23 cellular contexts compared by ENCODE assay signal in the genomic region with DNA sequence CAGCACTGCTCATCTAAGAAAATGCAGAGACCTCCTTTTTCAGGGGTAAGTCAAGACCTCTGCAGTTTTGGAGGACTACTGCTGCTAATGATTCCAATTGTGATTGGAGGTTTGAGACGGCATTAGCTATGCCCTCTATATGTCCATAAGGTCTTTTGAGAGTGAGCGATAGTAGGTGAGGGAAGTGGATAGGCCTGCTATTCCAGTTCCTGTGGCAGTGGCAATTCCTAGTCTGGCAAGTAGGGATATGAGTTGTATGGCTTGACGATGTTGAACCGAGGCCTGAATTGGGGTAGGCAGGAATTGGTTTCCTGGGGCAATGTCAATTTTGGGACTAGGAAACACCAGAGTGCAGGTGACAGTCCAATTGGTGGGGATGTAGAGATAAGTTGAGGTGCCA.
DNase-seq lines count a peak whose midpoint lies in the region; ATAC-seq and TF ChIP-seq lines count a peak whose summit lies in the region.
"Had no signal": no experiment of that assay in that cellular context is flagged by ENCODE, and none has a peak within 500 bp of the region (broad histone marks: within the 10 kb centered on the region; RNA-seq: fewer than 3 reads in every experiment).

No MANE protein-coding gene starts in this region.

- no peak overlapping the region for H4K8ac ChIP-seq in mesendoderm (ENCODE audit: low read depth, low read length)

- H3K9me3 ChIP-seq in CD4-positive, alpha-beta T cell (ENCODE audit: control insufficient read depth, low read length) = no peaks in the 10 kb centered on the region
- H3K9me3 ChIP-seq in effector memory CD4-positive, alpha-beta T cell (ENCODE audit: control insufficient read depth, low read length) = no peaks in the 10 kb centered on the region
- H3K9me3 ChIP-seq: A549 had no signal

- no peak overlapping the region for H3K4ac ChIP-seq in mesendoderm (ENCODE audit: low read depth, low read length)

- H3K4me3 Mint-ChIP-seq in CD4-positive, alpha-beta T cell = no peak overlapping the region
- peak overlapping the region; percentile 68 for H3K4me3 Mint-ChIP-seq in activated CD4-positive, alpha-beta memory T cell treated with anti-CD3 and anti-CD28 coated beads, Interleukin-2, amount 10 ng/mL, durations not matched to agents 7 days and 5 days
- H3K4me3 Mint-ChIP-seq: B cell, CD14-positive monocyte had no signal

- H2BK15ac ChIP-seq in mesendoderm (replicated peaks; ENCODE audit: low read depth) = no peak overlapping the region

- H3K27ac Mint-ChIP-seq in CD4-positive, alpha-beta T cell = peak overlapping the region; percentile 48
- H3K27ac Mint-ChIP-seq in activated CD4-positive, alpha-beta memory T cell treated with anti-CD3 and anti-CD28 coated beads, Interleukin-2, amount 10 ng/mL, durations not matched to agents 7 days and 5 days = peak overlapping the region; percentile 92
- H3K27ac Mint-ChIP-seq: B cell, CD14-positive monocyte had no signal

- CTCF ChIA-PET in CD4-positive, alpha-beta T cell (lab: Charles Lee) = no interaction called here
- CTCF ChIA-PET in activated CD4-positive, alpha-beta memory T cell treated with anti-CD3 and anti-CD28 coated beads, Interleukin-2, amount 10 ng/mL, durations not matched to agents 7 days and 5 days (lab: Charles Lee) = no interaction called here

- TF ChIP-seq CTCF in CD4-positive, alpha-beta T cell (IDR thresholded peaks at IDR 0.05) = no peak

- H3K9ac ChIP-seq in mesendoderm (ENCODE audit: low read length) = no peak overlapping the region

- no CpG with 5 or more reads among the region's 4 CpGs for WGBS in mesendoderm (ENCODE audit: extremely low coverage, insufficient coverage, low lambda C conversion rate)

- no peak for TF ChIP-seq POLR2A in erythroblast (IDR thresholded peaks at IDR 0.05; ENCODE audit: low read length)

- no peak for ATAC-seq in CD4-positive, alpha-beta T cell (ENCODE audit: poor library complexity)
- no peak for ATAC-seq in HG03354 (IDR thresholded peaks at IDR 0.05; ENCODE audit: poor library complexity, severe bottlenecking, unreplicated experiment)
- ATAC-seq: A549 had no signal

- no peak overlapping the region for H3K27ac ChIP-seq in CD4-positive, alpha-beta T cell (ENCODE audit: low read depth, low read length)
- peak overlapping the region; percentile 29 for H3K27ac ChIP-seq in effector memory CD4-positive, alpha-beta T cell (ENCODE audit: insufficient read depth, low read length, poor library complexity, severe bottlenecking)
- no peak overlapping the region for H3K27ac ChIP-seq in mesendoderm (ENCODE audit: low read depth, low read length)
- H3K27ac ChIP-seq: A549 had no signal

- H2AK5ac ChIP-seq in mesendoderm (ENCODE audit: low read length) = no peak overlapping the region

- no peak overlapping the region for H2BK120ac ChIP-seq in mesendoderm (ENCODE audit: low read depth, low read length)

- H3K23ac ChIP-seq in mesendoderm (ENCODE audit: low read length) = no peak overlapping the region

- H3K4me1 ChIP-seq in effector memory CD4-positive, alpha-beta T cell (ENCODE audit: control insufficient read depth, insufficient read depth, low read length, poor library complexity, severe bottlenecking) = no peaks in the 10 kb centered on the region
- H3K4me1 ChIP-seq in mesendoderm (ENCODE audit: control insufficient read depth, low read depth, low read length) = no peaks in the 10 kb centered on the region
- H3K4me1 ChIP-seq: A549 had no signal

- H3K9me3 Mint-ChIP-seq in CD4-positive, alpha-beta T cell = peaks cover 28% of the 10 kb centered on the region
- H3K9me3 Mint-ChIP-seq in activated CD4-positive, alpha-beta memory T cell treated with anti-CD3 and anti-CD28 coated beads, Interleukin-2, amount 10 ng/mL, durations not matched to agents 7 days and 5 days = peaks cover 37% of the 10 kb centered on the region

- H3K27me3 ChIP-seq in CD4-positive, alpha-beta T cell (ENCODE audit: control insufficient read depth, insufficient read depth, low read length) = no peaks in the 10 kb centered on the region
- H3K27me3 ChIP-seq in effector memory CD4-positive, alpha-beta T cell (replicated peaks; ENCODE audit: control insufficient read depth, insufficient read depth, low read length, poor library complexity, severe bottlenecking) = no peaks in the 10 kb centered on the region
- no peaks in the 10 kb centered on the region for H3K27me3 ChIP-seq in mesendoderm (ENCODE audit: insufficient read depth, low read length, poor library complexity)

- no peaks in the 10 kb centered on the region for H3K79me2 ChIP-seq in mesendoderm (ENCODE audit: control insufficient read depth, insufficient read depth, low read length)

- no peak for DNase-seq in CD4-positive, alpha-beta T cell
- peak; percentile 25 for DNase-seq in ELF-1 (ENCODE audit: low read depth, low spot score)
- DNase-seq in activated CD4-positive, alpha-beta memory T cell treated with anti-CD3 and anti-CD28 coated beads, Interleukin-2, amount 10 ng/mL, durations not matched to agents 7 days and 5 days = no peak
- DNase-seq in effector memory CD4-positive, alpha-beta T cell = no peak
- DNase-seq in erythroblast (lab: John Stamatoyannopoulos, UW) = no peak
- no peak for DNase-seq in mesendoderm
- no peak for DNase-seq in NCI-H187 (lab: John Stamatoyannopoulos, UW)
- DNase-seq: DND-41, GOT3, HCEC 1CT, KG1, NCI-H1105, NCI-H146, NCI-H2081, NCI-H2171, NCI-H345, NCI-H524, NCI-H82, Right ventricle myocardium superior had no signal

- H3K36me3 Mint-ChIP-seq in CD4-positive, alpha-beta T cell (ENCODE audit: low read depth) = no peaks in the 10 kb centered on the region
- peaks cover 14% of the 10 kb centered on the region for H3K36me3 Mint-ChIP-seq in activated CD4-positive, alpha-beta memory T cell treated with anti-CD3 and anti-CD28 coated beads, Interleukin-2, amount 10 ng/mL, durations not matched to agents 7 days and 5 days (ENCODE audit: low read depth)
- H3K36me3 Mint-ChIP-seq: CD14-positive monocyte had no signal

- no peak overlapping the region for H3K56ac ChIP-seq in mesendoderm (ENCODE audit: low read length)

- H3K18ac ChIP-seq in mesendoderm (ENCODE audit: low read length) = no peak overlapping the region

- H2BK5ac ChIP-seq in mesendoderm (ENCODE audit: low read length) = no peak overlapping the region

- H3K36me3 ChIP-seq in effector memory CD4-positive, alpha-beta T cell (ENCODE audit: control insufficient read depth, insufficient read depth, low read length) = no peaks in the 10 kb centered on the region
- no peaks in the 10 kb centered on the region for H3K36me3 ChIP-seq in mesendoderm (ENCODE audit: control insufficient read depth, insufficient read depth, low read length)

- no peaks in the 10 kb centered on the region for H3K27me3 Mint-ChIP-seq in CD4-positive, alpha-beta T cell
- H3K27me3 Mint-ChIP-seq in activated CD4-positive, alpha-beta memory T cell treated with anti-CD3 and anti-CD28 coated beads, Interleukin-2, amount 10 ng/mL, durations not matched to agents 7 days and 5 days = no peaks in the 10 kb centered on the region
- H3K27me3 Mint-ChIP-seq: B cell had no signal

- H4K5ac ChIP-seq in mesendoderm (ENCODE audit: low read length) = no peak overlapping the region

- no peak overlapping the region for H3K4me3 ChIP-seq in effector memory CD4-positive, alpha-beta T cell (ENCODE audit: insufficient read depth, low read depth, low read length, poor library complexity, severe bottlenecking)
- H3K4me3 ChIP-seq in mesendoderm (ENCODE audit: low read length) = no peak overlapping the region
- H3K4me3 ChIP-seq: A549 had no signal

- no peak overlapping the region for H3K4me2 ChIP-seq in mesendoderm (ENCODE audit: low read length)
- H3K4me2 ChIP-seq: A549 had no signal

- no peaks in the 10 kb centered on the region for H3K79me1 ChIP-seq in mesendoderm (ENCODE audit: low read length)

- intact Hi-C loops in CD4-positive, alpha-beta T cell (cut with DNase I, micrococcal nuclease) = no loop called here

- POLR2A ChIA-PET in CD4-positive, alpha-beta T cell (lab: Charles Lee) = interaction anchor here (1.3 kb wide), 1 partner anchor 7 kb away, joined by 4 read pairs; no protein-coding TSS in a partner anchor
- POLR2A ChIA-PET in activated CD4-positive, alpha-beta memory T cell treated with anti-CD3 and anti-CD28 coated beads, Interleukin-2, amount 10 ng/mL, durations not matched to agents 7 days and 5 days (lab: Charles Lee) = interaction anchor here (1.0 kb wide), 1 partner anchor 7 kb away, joined by 4 read pairs; no protein-coding TSS in a partner anchor

- H3K4me1 Mint-ChIP-seq in CD4-positive, alpha-beta T cell (ENCODE audit: low read depth) = no peaks in the 10 kb centered on the region
- H3K4me1 Mint-ChIP-seq in activated CD4-positive, alpha-beta memory T cell treated with anti-CD3 and anti-CD28 coated beads, Interleukin-2, amount 10 ng/mL, durations not matched to agents 7 days and 5 days = peaks cover 12% of the 10 kb centered on the region
- H3K4me1 Mint-ChIP-seq: B cell, CD14-positive monocyte had no signal
